Comparison of ENCODE assay signal across 11 cellular contexts in genomic region chr1:110390096-110390495, GRCh38. TPM values are rescaled to one million over a fixed set of nuclear protein-coding genes. Genes with fewer than 3 reads are reported as not detected.
A peak's percentile ranks its signal among the peaks of the same experiment; 100 is the strongest.
DNase-seq lines count a peak whose midpoint lies in the region; ATAC-seq and TF ChIP-seq lines count a peak whose summit lies in the region.
"Had no signal": no experiment of that assay in that cellular context is flagged by ENCODE, and none has a peak within 500 bp of the region (broad histone marks: within the 10 kb centered on the region; RNA-seq: fewer than 3 reads in every experiment).

No MANE protein-coding gene starts in this region.

- no peaks in the 10 kb centered on the region for H3K27me3 ChIP-seq in esophagus squamous epithelium

- H3K9me3 ChIP-seq in esophagus squamous epithelium: no peaks in the 10 kb centered on the region

- WGBS in esophagus squamous epithelium, 2 donors: 73 to 76% methylated on average over 6 of the region's 6 CpGs

- H3K4me3 ChIP-seq in esophagus squamous epithelium: peak overlapping the region in 3 of 4 donors; percentile 7 to 50 (median 31)

- H3K36me3 ChIP-seq in esophagus squamous epithelium: peaks cover 0 to 11% (median 4%) of the 10 kb centered on the region in 3 donors

- no peak for TF ChIP-seq CTCF in esophagus squamous epithelium (IDR thresholded peaks at IDR 0.05)

- no peak for DNase-seq in Right ventricle myocardium inferior (ENCODE audit: missing footprints)
- no peak for DNase-seq in cardiac septum (ENCODE audit: low spot score)
- no peak for DNase-seq in esophagus squamous epithelium (lab: John Stamatoyannopoulos, UW)
- peak; percentile 75 for DNase-seq in myocyte (ENCODE audit: low read depth)
- DNase-seq in NCI-H226: no peak
- DNase-seq in superior temporal gyrus (ENCODE audit: extremely low spot score): no peak
- DNase-seq: activated naive CD4-positive, alpha-beta T cell treated with Interleukin-2 at 50 U/mL for 16 hours; stimulated activated naive CD4-positive, alpha-beta T cell had no signal

- intact Hi-C loops in Right ventricle myocardium inferior (cut with DNase I) (no loop called here), cardiac septum (cut with DNase I) (no loop called here), esophagus squamous epithelium (cut with DNase I) (no loop called here)

- ATAC-seq in Right ventricle myocardium inferior (peak; percentile 77), GM21390 (IDR thresholded peaks at IDR 0.05; ENCODE audit: unreplicated experiment) (no peak), GM19452 (IDR thresholded peaks at IDR 0.05; ENCODE audit: unreplicated experiment) (no peak)

- peak overlapping the region in 3 of 4 donors; percentile 61 to 78 (median 78) for H3K27ac ChIP-seq in esophagus squamous epithelium
- H3K27ac ChIP-seq: HL-60 had no signal

- H3K4me1 ChIP-seq in esophagus squamous epithelium: peaks cover 0 to 42% (median 5%) of the 10 kb centered on the region in 3 donors

- TF ChIP-seq POLR2A in esophagus squamous epithelium (IDR thresholded peaks at IDR 0.05): no peak

RNA-seq across cellular contexts. Expression of gene SLC16A4, which starts 0.7 kb away (rescaled TPM):
- total RNA-seq in Right ventricle myocardium inferior (2.6 TPM), cardiac septum (2.3 TPM), esophagus squamous epithelium (1 to 10 TPM in 2 of 4 donors, under 1 TPM in 1, not detected in 1; 0.88 to 4.5 (median 4.2) TPM), myocyte (26.9 and 38.2 TPM in 2 replicates)
- 21.0 TPM for polyA plus RNA-seq in myocyte (2012)

RNA-seq across cellular contexts. Expression of gene LAMTOR5, which starts 17.4 kb away (rescaled TPM):
- total RNA-seq in Right ventricle myocardium inferior (261 TPM), cardiac septum (195 TPM), esophagus squamous epithelium (100 to 1,000 TPM in 2 of 4 donors, 10 to 100 TPM in 2; 31.6 to 113 (median 99.1) TPM), myocyte (102 TPM in 2 replicates)
- 326 TPM for polyA plus RNA-seq in myocyte (2012)

RNA-seq across cellular contexts. Expression of gene RBM15, which starts 50.9 kb away (rescaled TPM):
- 14.7 TPM for total RNA-seq in Right ventricle myocardium inferior
- total RNA-seq in cardiac septum: 22.7 TPM
- total RNA-seq in esophagus squamous epithelium: 10 to 100 TPM; 10.5 to 39.5 (median 23.0) TPM
- total RNA-seq in myocyte: 32.2 and 34.7 TPM in 2 replicates
- polyA plus RNA-seq in myocyte (2012): 4.5 TPM
